ENCODE assay signal across 8 cellular contexts in genomic region chr3:94062513-94063404, GRCh38. TPM values are rescaled to one million over a fixed set of nuclear protein-coding genes. Genes with fewer than 3 reads are reported as not detected.
DNase-seq lines count a peak whose midpoint lies in the region; ATAC-seq and TF ChIP-seq lines count a peak whose summit lies in the region.

TSS of gene DHFR2 (minus strand) at chr3:94062916. CDS start at chr3:94061511, 1,405 bp downstream.
TSS of gene NSUN3 (plus strand) at chr3:94063061. CDS start at chr3:94063127, 66 bp downstream.

- no peak for TF ChIP-seq CTCF in GM06990 (IDR thresholded peaks at IDR 0.05; ENCODE audit: insufficient read depth, low read length, poor library complexity, severe bottlenecking)
- TF ChIP-seq CTCF in NB4 (IDR thresholded peaks at IDR 0.05; ENCODE audit: low read depth, low read length): no peak
- TF ChIP-seq CTCF in neutrophil (IDR thresholded peaks at IDR 0.05): no peak

- CTCF ChIA-PET in activated naive CD4-positive, alpha-beta T cell treated with anti-CD3 and anti-CD28 coated beads, Interleukin-2, amount 10 ng/mL, durations not matched to agents 7 days and 5 days (lab: Charles Lee): interaction anchor here (0.8 to 1.9 kb wide), 5 partner anchors 8 to 89 kb away, joined by 3 to 6 read pairs (median 3); partner anchors contain the start of gene PROS1

- peak within 1 kb of the TSS; percentile 91 for H3K4me3 Mint-ChIP-seq in activated naive CD4-positive, alpha-beta T cell treated with anti-CD3 and anti-CD28 coated beads, Interleukin-2, amount 10 ng/mL, durations not matched to agents 7 days and 5 days

- no peaks in the 10 kb centered on the region for H3K9me3 ChIP-seq in neutrophil

- H3K27me3 ChIP-seq in GM06990 (replicated peaks; ENCODE audit: control insufficient read depth, insufficient read depth, low read length) (no peaks in the 10 kb centered on the region), neutrophil (no peaks in the 10 kb centered on the region)

- ATAC-seq in HG02571 (IDR thresholded peaks at IDR 0.05; ENCODE audit: unreplicated experiment): peak; percentile 92

- peak within 1 kb of the TSS; percentile 99 for H3K27ac Mint-ChIP-seq in activated naive CD4-positive, alpha-beta T cell treated with anti-CD3 and anti-CD28 coated beads, Interleukin-2, amount 10 ng/mL, durations not matched to agents 7 days and 5 days

- H3K27ac ChIP-seq in neutrophil: peak within 1 kb of the TSS; percentile 96
- H3K27ac ChIP-seq in substantia nigra (ENCODE audit: low read depth, low read length, poor library complexity, severe bottlenecking): peak within 1 kb of the TSS; percentile 91

- peaks cover 56% of the 10 kb centered on the region for H3K36me3 Mint-ChIP-seq in activated naive CD4-positive, alpha-beta T cell treated with anti-CD3 and anti-CD28 coated beads, Interleukin-2, amount 10 ng/mL, durations not matched to agents 7 days and 5 days

- H3K4me1 Mint-ChIP-seq in activated naive CD4-positive, alpha-beta T cell treated with anti-CD3 and anti-CD28 coated beads, Interleukin-2, amount 10 ng/mL, durations not matched to agents 7 days and 5 days: peaks cover 44% of the 10 kb centered on the region

- peak; percentile 69 for TF ChIP-seq POLR2A in NB4 (IDR thresholded peaks at IDR 0.05; ENCODE audit: extremely low read depth, insufficient read length)

- no peaks in the 10 kb centered on the region for H3K27me3 Mint-ChIP-seq in activated naive CD4-positive, alpha-beta T cell treated with anti-CD3 and anti-CD28 coated beads, Interleukin-2, amount 10 ng/mL, durations not matched to agents 7 days and 5 days

- H3K36me3 ChIP-seq in GM06990 (ENCODE audit: control insufficient read depth, insufficient read depth, low read length): peaks cover 4% of the 10 kb centered on the region
- peaks cover 10% of the 10 kb centered on the region for H3K36me3 ChIP-seq in neutrophil

- peak; percentile 89 for DNase-seq in GM06990 (ENCODE audit: extremely low read depth, insufficient read length)
- peak; percentile 98 for DNase-seq in NB4 (ENCODE audit: low read depth)
- peak; percentile 99 for DNase-seq in SK-N-DZ (ENCODE audit: low spot score)
- peak; percentile 91 for DNase-seq in activated naive CD4-positive, alpha-beta T cell treated with anti-CD3 and anti-CD28 coated beads, Interleukin-2, amount 10 ng/mL, durations not matched to agents 7 days and 5 days
- peak; percentile 82 for DNase-seq in germinal center (ENCODE audit: low spot score)
- DNase-seq in substantia nigra (lab: John Stamatoyannopoulos, UW): peak; percentile 41 to 93 (median 72)

- H3K4me3 ChIP-seq in GM06990 (replicated peaks; ENCODE audit: low read depth, low read length) (peak within 1 kb of the TSS; percentile 75), NB4 (ENCODE audit: low read depth, low read length) (peak within 1 kb of the TSS; percentile 86), neutrophil (ENCODE audit: low read depth in 1 of 2, low read length in 1 of 2) (peak within 1 kb of the TSS; percentile 74 to 89)

- peaks cover 27% of the 10 kb centered on the region in 2 experiments for H3K4me1 ChIP-seq in neutrophil (ENCODE audit: control insufficient read depth in 1 of 2, insufficient read depth in 1 of 2, low read depth in 1 of 2, low read length in 1 of 2)

- peaks cover 12% of the 10 kb centered on the region for H3K9me3 Mint-ChIP-seq in activated naive CD4-positive, alpha-beta T cell treated with anti-CD3 and anti-CD28 coated beads, Interleukin-2, amount 10 ng/mL, durations not matched to agents 7 days and 5 days

RNA-seq across cellular contexts. Expression of gene DHFR2, which starts in this region (rescaled TPM):
- 5.8 and 6.1 TPM in 2 replicates for polyA plus RNA-seq in SK-N-DZ (2014; cell fraction: cytosol; rRNA removed)
- 2.7 and 3.7 TPM in 2 replicates for polyA plus RNA-seq in SK-N-DZ (2014; cell fraction: nucleus; rRNA removed)

RNA-seq across cellular contexts. Expression of gene NSUN3, which starts in this region (rescaled TPM):
- polyA plus RNA-seq in SK-N-DZ (2014; cell fraction: cytosol; rRNA removed): 8.4 and 11.1 TPM in 2 replicates
- 7.0 and 10.7 TPM in 2 replicates for polyA plus RNA-seq in SK-N-DZ (2014; cell fraction: nucleus; rRNA removed)

Comparison
In these comparisons a context has a peak if more than half of its experiments do, and no peak if none do; other contexts are left out.
1. Peak in every context shown above with its lines: DNase-seq, ATAC-seq, H3K4me3 ChIP-seq and H3K27ac ChIP-seq.